Comparison of ENCODE assay signal across 1 cellular context in genomic region chr16:29842732-29843346, GRCh38.
TF ChIP-seq lines count a peak whose summit lies in the region.

No MANE protein-coding gene starts in this region.

TF ChIP-seq in IMR-90, 13 proteins besides CTCF, POLR2A, EP300 and RAD21:
- TF ChIP-seq MAFK (IDR thresholded peaks at IDR 0.05; ENCODE audit: low read depth, low read length) (no peak), CEBPB (IDR thresholded peaks at IDR 0.05; ENCODE audit: low read depth, low read length) (no peak), CHD1 (IDR thresholded peaks at IDR 0.05; ENCODE audit: low read depth, low read length) (no peak)
